In genomic region chr17:1730004-1730344, GRCh38 we compare ENCODE assay signal across 1 cellular context.
TF ChIP-seq lines count a peak whose summit lies in the region.

No MANE protein-coding gene starts in this region.

TF ChIP-seq in HepG2, 621 proteins besides CTCF, POLR2A, EP300 and RAD21:
- TF ChIP-seq RBFOX2 (IDR thresholded peaks at IDR 0.05; ENCODE audit: low read depth, low read length) = peak; percentile 18; the same call in 1 of the 2 replicates
- TF ChIP-seq ZNF253 (CRISPR knock-in tag; IDR thresholded peaks at IDR 0.05; ENCODE audit: borderline replicate concordance) = no peak
- TF ChIP-seq ZNF224 (CRISPR knock-in tag; IDR thresholded peaks at IDR 0.05) = no peak
